Comparison of ENCODE assay signal across 8 cellular contexts in the genomic region with DNA sequence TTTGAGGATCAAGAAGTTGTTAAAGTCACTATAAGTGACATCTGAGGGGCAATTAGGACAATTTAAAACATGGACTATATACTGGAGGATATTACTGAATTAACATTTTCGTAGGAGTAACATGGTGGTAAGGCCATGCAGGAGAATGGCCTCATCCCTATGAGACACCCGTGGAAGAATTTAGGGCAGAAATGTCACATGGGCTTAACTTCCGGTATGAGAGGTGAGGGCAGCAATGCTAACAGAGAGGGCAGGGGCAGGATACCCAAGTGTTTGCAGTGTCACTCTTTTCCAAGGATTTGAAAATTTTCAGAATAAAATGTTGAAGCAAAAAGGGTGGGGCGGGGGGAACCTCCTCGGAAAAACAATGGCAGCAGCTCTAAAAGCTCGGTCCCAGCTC. TPM values are rescaled to one million over a fixed set of nuclear protein-coding genes. Genes with fewer than 3 reads are reported as not detected.
DNase-seq lines count a peak whose midpoint lies in the region; ATAC-seq and TF ChIP-seq lines count a peak whose summit lies in the region.

No MANE protein-coding gene starts in this region.

- peak overlapping the region in 1 of 4 donors; percentile 27 for H3K4me3 ChIP-seq in stomach

- intact Hi-C loops in activated T-helper 1 cell treated with anti-CD3 and anti-CD28 coated beads, Interleukin-12 subunit alpha, Interleukin-12 subunit beta, Interleukin-2, Interleukin-4 antibody, amounts not matched to agents 30 ng/mL and 10 ng/mL and 1 ng/mL, durations not matched to agents 14 hours and 24 hours and 36 hours (cut with micrococcal nuclease): loop anchor here (2.0 kb wide), 1 partner anchor 15 kb away; no protein-coding TSS in a partner anchor
- intact Hi-C loops in stomach (cut with DNase I; ENCODE audit: low total_unique reads): no loop called here

- TF ChIP-seq CTCF in stomach (IDR thresholded peaks at IDR 0.05) (no peak), foreskin keratinocyte (conservative IDR thresholded peaks at IDR 0.05) (no peak)

- TF ChIP-seq EP300 in stomach (IDR thresholded peaks at IDR 0.05): no peak

- peaks cover 83 to 100% (median 98%) of the 10 kb centered on the region in 4 donors for H3K4me1 ChIP-seq in stomach
- H3K4me1 ChIP-seq in foreskin keratinocyte: no peaks in the 10 kb centered on the region

- H3K27ac ChIP-seq in layer of hippocampus (ENCODE audit: low read depth, low read length) (peak overlapping the region; percentile 77), stomach (peak overlapping the region; percentile 68 to 84 (median 79)), foreskin keratinocyte (no peak overlapping the region)

- peaks cover 0 to 5% (median 2%) of the 10 kb centered on the region in 4 donors for H3K36me3 ChIP-seq in stomach

- 20 to 36% (median 31%) methylated on average over 6 of the region's 6 CpGs for WGBS in stomach, 5 donors

- H3K4me3 Mint-ChIP-seq in T-helper 2 cell treated with Interferon-gamma antibody and Interleukin-4, amounts not matched to agents 5 μg/mL and 100 μg/mL, for 36 hours: peak overlapping the region; percentile 85
- H3K4me3 Mint-ChIP-seq in activated T-helper 1 cell treated with anti-CD3 and anti-CD28 coated beads, Interleukin-12 subunit alpha, Interleukin-12 subunit beta, Interleukin-2, Interleukin-4 antibody, amounts not matched to agents 30 ng/mL and 10 ng/mL and 1 ng/mL, durations not matched to agents 14 hours and 24 hours and 36 hours: peak overlapping the region; percentile 76

- H3K4me1 Mint-ChIP-seq in T-helper 2 cell treated with Interferon-gamma antibody and Interleukin-4, amounts not matched to agents 5 μg/mL and 100 μg/mL, for 36 hours (ENCODE audit: low read depth): peaks cover 74% of the 10 kb centered on the region
- H3K4me1 Mint-ChIP-seq in activated T-helper 1 cell treated with anti-CD3 and anti-CD28 coated beads, Interleukin-12 subunit alpha, Interleukin-12 subunit beta, Interleukin-2, Interleukin-4 antibody, amounts not matched to agents 30 ng/mL and 10 ng/mL and 1 ng/mL, durations not matched to agents 14 hours and 24 hours and 36 hours (ENCODE audit: low read depth): peaks cover 69% of the 10 kb centered on the region

- no peak for DNase-seq in T-helper 2 cell treated with Interferon-gamma antibody and Interleukin-4, amounts not matched to agents 5 μg/mL and 100 μg/mL, for 36 hours (ENCODE audit: low spot score)
- DNase-seq in T-helper 2 cell: no peak
- DNase-seq in activated T-helper 1 cell treated with anti-CD3 and anti-CD28 coated beads, Interleukin-12 subunit alpha, Interleukin-12 subunit beta, Interleukin-2, Interleukin-4 antibody, amounts not matched to agents 30 ng/mL and 10 ng/mL and 1 ng/mL, durations not matched to agents 14 hours and 24 hours and 36 hours (ENCODE audit: low spot score): no peak
- DNase-seq in stomach: no peak
- DNase-seq in activated gamma-delta T cell treated with Interleukin-2 at 50 U/mL for 16 hours: no peak
- no peak for DNase-seq in foreskin keratinocyte

- peak overlapping the region; percentile 96 for H3K27ac Mint-ChIP-seq in T-helper 2 cell treated with Interferon-gamma antibody and Interleukin-4, amounts not matched to agents 5 μg/mL and 100 μg/mL, for 36 hours
- H3K27ac Mint-ChIP-seq in activated T-helper 1 cell treated with anti-CD3 and anti-CD28 coated beads, Interleukin-12 subunit alpha, Interleukin-12 subunit beta, Interleukin-2, Interleukin-4 antibody, amounts not matched to agents 30 ng/mL and 10 ng/mL and 1 ng/mL, durations not matched to agents 14 hours and 24 hours and 36 hours: peak overlapping the region; percentile 98

- ATAC-seq in foreskin keratinocyte (no peak), GM18519 (IDR thresholded peaks at IDR 0.05; ENCODE audit: low FRiP score, unreplicated experiment) (no peak)

- H3K27me3 Mint-ChIP-seq in T-helper 2 cell treated with Interferon-gamma antibody and Interleukin-4, amounts not matched to agents 5 μg/mL and 100 μg/mL, for 36 hours (ENCODE audit: low read depth): no peaks in the 10 kb centered on the region
- H3K27me3 Mint-ChIP-seq in activated T-helper 1 cell treated with anti-CD3 and anti-CD28 coated beads, Interleukin-12 subunit alpha, Interleukin-12 subunit beta, Interleukin-2, Interleukin-4 antibody, amounts not matched to agents 30 ng/mL and 10 ng/mL and 1 ng/mL, durations not matched to agents 14 hours and 24 hours and 36 hours (ENCODE audit: insufficient read depth): no peaks in the 10 kb centered on the region

- H3K9me3 Mint-ChIP-seq in T-helper 2 cell treated with Interferon-gamma antibody and Interleukin-4, amounts not matched to agents 5 μg/mL and 100 μg/mL, for 36 hours: no peaks in the 10 kb centered on the region
- H3K9me3 Mint-ChIP-seq in activated T-helper 1 cell treated with anti-CD3 and anti-CD28 coated beads, Interleukin-12 subunit alpha, Interleukin-12 subunit beta, Interleukin-2, Interleukin-4 antibody, amounts not matched to agents 30 ng/mL and 10 ng/mL and 1 ng/mL, durations not matched to agents 14 hours and 24 hours and 36 hours: no peaks in the 10 kb centered on the region

- no peaks in the 10 kb centered on the region for H3K9me3 ChIP-seq in stomach

- no peak for TF ChIP-seq POLR2A in stomach (IDR thresholded peaks at IDR 0.05)

- no peaks in the 10 kb centered on the region for H3K27me3 ChIP-seq in layer of hippocampus (ENCODE audit: control insufficient read depth, insufficient read depth, low read length)
- no peaks in the 10 kb centered on the region for H3K27me3 ChIP-seq in stomach
- H3K27me3 ChIP-seq in foreskin keratinocyte: no peaks in the 10 kb centered on the region

- peaks cover 24% of the 10 kb centered on the region for H3K36me3 Mint-ChIP-seq in T-helper 2 cell treated with Interferon-gamma antibody and Interleukin-4, amounts not matched to agents 5 μg/mL and 100 μg/mL, for 36 hours (ENCODE audit: low read depth)
- H3K36me3 Mint-ChIP-seq in activated T-helper 1 cell treated with anti-CD3 and anti-CD28 coated beads, Interleukin-12 subunit alpha, Interleukin-12 subunit beta, Interleukin-2, Interleukin-4 antibody, amounts not matched to agents 30 ng/mL and 10 ng/mL and 1 ng/mL, durations not matched to agents 14 hours and 24 hours and 36 hours (ENCODE audit: low read depth): peaks cover 20% of the 10 kb centered on the region

RNA-seq across cellular contexts. Expression of gene RANBP3, which starts 23.6 kb away (rescaled TPM):
- 122 and 126 TPM in 2 replicates for total RNA-seq in activated T-helper 1 cell treated with anti-CD3 and anti-CD28 coated beads, Interleukin-12 subunit alpha, Interleukin-12 subunit beta, Interleukin-2, Interleukin-4 antibody, amounts not matched to agents 30 ng/mL and 10 ng/mL and 1 ng/mL, durations not matched to agents 14 hours and 24 hours and 36 hours
- total RNA-seq in stomach (100 to 1,000 TPM in 2 of 5 donors, 10 to 100 TPM in 3; 28.6 to 235 (median 85.9) TPM), foreskin keratinocyte (54.7 and 56.3 TPM in 2 replicates)
- polyA plus RNA-seq in stomach (10 to 100 TPM; 27.7 to 34.4 (median 31.2) TPM), foreskin keratinocyte (47.2 and 53.1 TPM in 2 replicates)

RNA-seq across cellular contexts. Expression of gene CAPS, which starts 40.2 kb away (rescaled TPM):
- 3.4 and 3.6 TPM in 2 replicates for total RNA-seq in activated T-helper 1 cell treated with anti-CD3 and anti-CD28 coated beads, Interleukin-12 subunit alpha, Interleukin-12 subunit beta, Interleukin-2, Interleukin-4 antibody, amounts not matched to agents 30 ng/mL and 10 ng/mL and 1 ng/mL, durations not matched to agents 14 hours and 24 hours and 36 hours
- total RNA-seq in stomach (100 to 1,000 TPM in 1 of 5 donors, 10 to 100 TPM in 4; 27.2 to 143 (median 54.8) TPM), foreskin keratinocyte (1.4 and 2.6 TPM in 2 replicates)
- polyA plus RNA-seq in stomach (10 to 100 TPM; 34.5 to 50.4 (median 44.0) TPM), foreskin keratinocyte (1.4 and 2.9 TPM in 2 replicates)

RNA-seq across cellular contexts. Expression of gene VMAC, which starts 49.6 kb away (rescaled TPM):
- total RNA-seq in activated T-helper 1 cell treated with anti-CD3 and anti-CD28 coated beads, Interleukin-12 subunit alpha, Interleukin-12 subunit beta, Interleukin-2, Interleukin-4 antibody, amounts not matched to agents 30 ng/mL and 10 ng/mL and 1 ng/mL, durations not matched to agents 14 hours and 24 hours and 36 hours: 3.5 and 4.2 TPM in 2 replicates
- total RNA-seq in stomach (10 to 100 TPM in 3 of 5 donors, 1 to 10 TPM in 2; 3.6 to 60.8 (median 13.8) TPM), foreskin keratinocyte (1.5 and 2.1 TPM in 2 replicates)
- polyA plus RNA-seq in stomach (1 to 10 TPM; 4.3 to 5.0 (median 4.7) TPM), foreskin keratinocyte (0.89 and 1.2 TPM in 2 replicates)

RNA-seq across cellular contexts. Expression of gene NDUFA11, which starts 50.7 kb away (rescaled TPM):
- 230 and 243 TPM in 2 replicates for total RNA-seq in activated T-helper 1 cell treated with anti-CD3 and anti-CD28 coated beads, Interleukin-12 subunit alpha, Interleukin-12 subunit beta, Interleukin-2, Interleukin-4 antibody, amounts not matched to agents 30 ng/mL and 10 ng/mL and 1 ng/mL, durations not matched to agents 14 hours and 24 hours and 36 hours
- total RNA-seq in stomach (100 to 1,000 TPM in 4 of 5 donors, 10 to 100 TPM in 1; 22.2 to 474 (median 130) TPM), foreskin keratinocyte (283 and 287 TPM in 2 replicates)
- polyA plus RNA-seq in stomach (100 to 1,000 TPM; 490 to 524 (median 492) TPM), foreskin keratinocyte (511 and 568 TPM in 2 replicates)
